Comparison of ENCODE assay signal across 10 cellular contexts in genomic region chr7:22992874-22993840, GRCh38. TPM values are rescaled to one million over a fixed set of nuclear protein-coding genes. Genes with fewer than 3 reads are reported as not detected.
DNase-seq lines count a peak whose midpoint lies in the region; ATAC-seq, FAIRE-seq and TF ChIP-seq lines count a peak whose summit lies in the region.
"Had no signal": no experiment of that assay in that cellular context is flagged by ENCODE, and none has a peak within 500 bp of the region (broad histone marks: within the 10 kb centered on the region; RNA-seq: fewer than 3 reads in every experiment).

No MANE protein-coding gene starts in this region.

- ATAC-seq in GM19468 (IDR thresholded peaks at IDR 0.05; ENCODE audit: extremely low read depth, unreplicated experiment) (peak; percentile 71), HG03095 (IDR thresholded peaks at IDR 0.05; ENCODE audit: unreplicated experiment) (peak; percentile 79)
- ATAC-seq in activated CD8-positive, alpha-beta T cell treated with anti-CD3 and anti-CD28 coated beads, Interleukin-2, amount 10 ng/mL, durations not matched to agents 7 days and 5 days: no peak

- intact Hi-C loops in left ventricle myocardium inferior (cut with micrococcal nuclease): no loop called here

- peaks cover 47% of the 10 kb centered on the region for H3K36me3 Mint-ChIP-seq in activated CD8-positive, alpha-beta T cell treated with anti-CD3 and anti-CD28 coated beads, Interleukin-2, amount 10 ng/mL, durations not matched to agents 7 days and 5 days (ENCODE audit: low read depth)

- FAIRE-seq in GM12892 (lab: Jason Lieb, UNC): peak; percentile 96

- POLR2A ChIA-PET in activated CD8-positive, alpha-beta T cell treated with anti-CD3 and anti-CD28 coated beads, Interleukin-2, amount 10 ng/mL, durations not matched to agents 7 days and 5 days (lab: Charles Lee): interaction anchor here (0.7 kb wide), 1 partner anchor 21 kb away, joined by 4 read pairs; the partner anchor contains the start of gene HYCC1

- H3K27ac Mint-ChIP-seq in activated CD8-positive, alpha-beta T cell treated with anti-CD3 and anti-CD28 coated beads, Interleukin-2, amount 10 ng/mL, durations not matched to agents 7 days and 5 days: peak overlapping the region; percentile 15
- H3K27ac Mint-ChIP-seq: immature natural killer cell had no signal

- no peak for TF ChIP-seq CTCF in left ventricle myocardium inferior (IDR thresholded peaks at IDR 0.05; ENCODE audit: borderline replicate concordance)

- no peak overlapping the region for H3K27ac ChIP-seq in left ventricle myocardium inferior (replicated peaks)

- H3K9me3 Mint-ChIP-seq in activated CD8-positive, alpha-beta T cell treated with anti-CD3 and anti-CD28 coated beads, Interleukin-2, amount 10 ng/mL, durations not matched to agents 7 days and 5 days (ENCODE audit: insufficient read depth): no peaks in the 10 kb centered on the region
- H3K9me3 Mint-ChIP-seq: immature natural killer cell had no signal

- no peaks in the 10 kb centered on the region for H3K36me3 ChIP-seq in left ventricle myocardium inferior

- DNase-seq in GM12892 (ENCODE audit: insufficient read length) (no peak), NCI-H69 (lab: John Stamatoyannopoulos, UW) (no peak), RKO (ENCODE audit: low spot score) (no peak), AML-193 (lab: John Stamatoyannopoulos, UW) (no peak), left ventricle myocardium inferior (no peak)
- DNase-seq in activated CD8-positive, alpha-beta T cell treated with anti-CD3 and anti-CD28 coated beads, Interleukin-2, amount 10 ng/mL, durations not matched to agents 7 days and 5 days: peak; percentile 36
- DNase-seq: immature natural killer cell, NCI-H510A had no signal

- H3K9me3 ChIP-seq in left ventricle myocardium inferior (replicated peaks): no peaks in the 10 kb centered on the region

- H3K4me1 Mint-ChIP-seq in activated CD8-positive, alpha-beta T cell treated with anti-CD3 and anti-CD28 coated beads, Interleukin-2, amount 10 ng/mL, durations not matched to agents 7 days and 5 days (ENCODE audit: low read depth): peaks cover 38% of the 10 kb centered on the region

- H3K4me3 Mint-ChIP-seq in activated CD8-positive, alpha-beta T cell treated with anti-CD3 and anti-CD28 coated beads, Interleukin-2, amount 10 ng/mL, durations not matched to agents 7 days and 5 days: no peak overlapping the region
- H3K4me3 Mint-ChIP-seq: immature natural killer cell had no signal

- no peak overlapping the region for H3K4me3 ChIP-seq in left ventricle myocardium inferior

- H3K27me3 ChIP-seq in left ventricle myocardium inferior (ENCODE audit: low read depth): no peaks in the 10 kb centered on the region

- CTCF ChIA-PET in activated CD8-positive, alpha-beta T cell treated with anti-CD3 and anti-CD28 coated beads, Interleukin-2, amount 10 ng/mL, durations not matched to agents 7 days and 5 days (lab: Charles Lee): interaction anchor here (1.8 to 4.1 kb wide), 3 partner anchors 9 to 63 kb away, joined by 6 to 26 read pairs (median 6); no protein-coding TSS in a partner anchor

- H3K27me3 Mint-ChIP-seq in activated CD8-positive, alpha-beta T cell treated with anti-CD3 and anti-CD28 coated beads, Interleukin-2, amount 10 ng/mL, durations not matched to agents 7 days and 5 days (ENCODE audit: low read depth): no peaks in the 10 kb centered on the region

- no peak for TF ChIP-seq POLR2A in GM12892 (IDR thresholded peaks at IDR 0.05; ENCODE audit: low read depth, low read length)

- peaks cover 32% of the 10 kb centered on the region for H3K4me1 ChIP-seq in left ventricle myocardium inferior

RNA-seq across cellular contexts. Expression of gene HYCC1, which starts 20.8 kb away (rescaled TPM):
- 19.7 TPM for polyA plus RNA-seq in GM12892 (2012; ENCODE audit: missing spikeins)
- 10 to 100 TPM; 74.2 to 79.6 TPM for total RNA-seq in activated CD8-positive, alpha-beta T cell treated with anti-CD3 and anti-CD28 coated beads, Interleukin-2, amount 10 ng/mL, durations not matched to agents 7 days and 5 days
- total RNA-seq in left ventricle myocardium inferior: 34.8 TPM
